ENCODE assay signal across 1 cellular context in genomic region chr3:134236505-134236904, GRCh38.
TF ChIP-seq lines count a peak whose summit lies in the region.

No MANE protein-coding gene starts in this region.

TF ChIP-seq in GM23338, 12 proteins besides CTCF, POLR2A, EP300 and RAD21 (continued from another document):
- TF ChIP-seq ZNF462 (CRISPR knock-in tag; IDR thresholded peaks at IDR 0.05): no peak
- TF ChIP-seq CREB1 (CRISPR knock-in tag; IDR thresholded peaks at IDR 0.05; ENCODE audit: low read depth): no peak
- no peak for TF ChIP-seq ZNF331 (CRISPR knock-in tag; IDR thresholded peaks at IDR 0.05; ENCODE audit: low read depth)
